Comparison of ENCODE assay signal across 8 cellular contexts in the genomic region with DNA sequence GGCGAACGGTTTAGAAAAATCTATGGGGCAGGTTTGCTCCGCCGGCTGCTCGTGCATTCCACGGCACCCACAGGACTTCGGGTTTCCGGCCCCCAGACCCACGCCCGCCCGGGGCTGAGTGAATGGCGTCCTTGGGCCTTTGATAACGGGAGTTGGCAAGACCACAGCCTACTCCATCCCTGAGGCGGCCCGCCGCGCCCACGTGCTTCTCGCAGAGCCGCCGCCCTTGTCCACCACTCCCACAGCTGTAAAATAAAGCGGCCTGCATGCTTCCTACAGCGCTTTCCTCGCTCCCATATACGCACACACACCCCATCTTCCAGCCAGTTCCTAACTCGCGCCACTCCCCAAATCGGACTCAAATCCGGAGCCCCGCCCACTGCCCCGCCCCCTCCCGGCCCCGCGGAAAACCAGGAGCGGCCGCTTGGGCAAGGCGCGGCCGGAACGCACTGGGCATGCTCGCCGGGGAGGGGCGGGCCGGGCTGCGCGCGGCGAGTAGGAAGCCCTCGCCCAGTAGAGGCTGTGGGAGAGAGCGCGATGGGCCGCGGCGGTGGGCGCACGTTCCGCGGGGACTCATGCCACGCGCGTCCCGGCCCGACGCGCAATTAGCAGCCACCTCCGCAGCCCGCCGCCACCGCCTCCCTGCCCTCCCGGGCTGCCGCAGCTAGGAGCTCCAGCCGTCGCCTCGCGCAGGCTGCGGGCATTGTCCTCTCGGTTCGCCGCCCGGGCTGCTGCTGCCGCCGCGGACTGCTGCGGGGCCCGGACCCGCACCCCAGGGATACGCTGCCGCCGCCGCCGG.
DNase-seq lines count a peak whose midpoint lies in the region; ATAC-seq lines count a peak whose summit lies in the region.

A gene (plus strand): TSS at position 513 of the 799 bp plus-strand sequence. CDS start 468 bp downstream, outside the sequence.

- H3K4me1 ChIP-seq in BLaER1 treated with 17β-estradiol and CSF1 and Interleukin-3, amounts not matched to agents 10 nM and 100 nM = peaks cover 21 to 39% (median 37%) of the 10 kb centered on the region in 10 experiments; a peak in 19 of 20 replicates

- H3K36me3 ChIP-seq in BLaER1 treated with 17β-estradiol and CSF1 and Interleukin-3, amounts not matched to agents 10 nM and 100 nM = peaks cover 0 to 33% (median 11%) of the 10 kb centered on the region in 11 experiments; a peak in 9 of 22 replicates

- DNase-seq in NCI-H82 treated with DMSO at 0.1 percent for 48 hours (lab: John Stamatoyannopoulos, UW; ENCODE audit: unreplicated experiment) (peak; percentile 85), medulla oblongata (ENCODE audit: extremely low spot score) (peak; percentile 94)
- DNase-seq in activated CD8-positive, alpha-beta memory T cell treated with anti-CD3 and anti-CD28 coated beads for 24 hours = peak; percentile 99
- peak; percentile 96 for DNase-seq in effector CD8-positive, alpha-beta T cell (lab: John Stamatoyannopoulos, UW)
- DNase-seq in stimulated activated CD4-positive, alpha-beta T cell treated with anti-CD3 and anti-CD28 coated beads, TNF-alpha, amount 100 ng/mL, for 48 hours (ENCODE audit: low read depth in 3 of 3) = peak; percentile 92 to 98 (median 97)

- H3K9me3 ChIP-seq in BLaER1 treated with 17β-estradiol and CSF1 and Interleukin-3, amounts not matched to agents 10 nM and 100 nM (replicated peaks in 1 of 11) = no peaks in the 10 kb centered on the region

- H3K4me2 ChIP-seq in BLaER1 treated with 17β-estradiol and CSF1 and Interleukin-3, amounts not matched to agents 10 nM and 100 nM = peak within 1 kb of the TSS; percentile 73 to 98 (median 94)

- ATAC-seq in GM19328 (IDR thresholded peaks at IDR 0.05; ENCODE audit: unreplicated experiment) (peak; percentile 47), HG03469 (IDR thresholded peaks at IDR 0.05; ENCODE audit: unreplicated experiment) (peak; percentile 31)

- peak within 1 kb of the TSS; percentile 90 to 97 (median 95) for H3K27ac ChIP-seq in BLaER1 treated with 17β-estradiol and CSF1 and Interleukin-3, amounts not matched to agents 10 nM and 100 nM

- peak within 1 kb of the TSS; percentile 70 to 94 (median 89) for H3K4me3 ChIP-seq in BLaER1 treated with 17β-estradiol and CSF1 and Interleukin-3, amounts not matched to agents 10 nM and 100 nM

- no peaks in the 10 kb centered on the region for H3K27me3 ChIP-seq in BLaER1 treated with 17β-estradiol and CSF1 and Interleukin-3, amounts not matched to agents 10 nM and 100 nM

- H4K20me1 ChIP-seq in BLaER1 treated with 17β-estradiol and CSF1 and Interleukin-3, amounts not matched to agents 10 nM and 100 nM = peaks cover 40 to 48% (median 47%) of the 10 kb centered on the region in 11 experiments

- peak within 1 kb of the TSS; percentile 90 to 96 (median 93) for H3K9ac ChIP-seq in BLaER1 treated with 17β-estradiol and CSF1 and Interleukin-3, amounts not matched to agents 10 nM and 100 nM

Comparison
In these comparisons a context has a peak if more than half of its experiments do, and no peak if none do; other contexts are left out.
1. Peak in every context shown above with its lines: DNase-seq, ATAC-seq, H3K4me3 ChIP-seq and H3K27ac ChIP-seq.